Comparison of ENCODE assay signal across 2 cellular contexts in genomic region chr19:17487240-17488121, GRCh38.
A peak's percentile ranks its signal among the peaks of the same experiment; 100 is the strongest.
TF ChIP-seq lines count a peak whose summit lies in the region.

No MANE protein-coding gene starts in this region.

TF ChIP-seq in IMR-90, 13 proteins besides CTCF, POLR2A, EP300 and RAD21:
- TF ChIP-seq MAFK (IDR thresholded peaks at IDR 0.05; ENCODE audit: low read depth, low read length) (no peak), NFE2L2 (IDR thresholded peaks at IDR 0.05; ENCODE audit: low read depth, low read length) (no peak), SMC3 (IDR thresholded peaks at IDR 0.05; ENCODE audit: low read depth, low read length) (no peak), MXI1 (IDR thresholded peaks at IDR 0.05; ENCODE audit: borderline replicate concordance, low read depth, low read length) (no peak), ELK1 (IDR thresholded peaks at IDR 0.05; ENCODE audit: borderline replicate concordance, low read depth, low read length) (no peak), FOS (IDR thresholded peaks at IDR 0.05; ENCODE audit: low read depth, low read length) (no peak)
TF ChIP-seq in IMR-90: peak in this region for 0.

TF ChIP-seq in K562, 482 proteins besides CTCF, POLR2A, EP300 and RAD21:
- TF ChIP-seq SLC30A9 (CRISPR knock-in tag; IDR thresholded peaks at IDR 0.05): no peak
- no peak for TF ChIP-seq ARID4B (CRISPR knock-in tag; IDR thresholded peaks at IDR 0.05)
- peak; percentile 72 for TF ChIP-seq NFIC (IDR thresholded peaks at IDR 0.05)
- no peak for TF ChIP-seq FOXA1 (IDR thresholded peaks at IDR 0.05; ENCODE audit: borderline replicate concordance)
